In genomic region chr2:147045113-147045512, GRCh38 we compare ENCODE assay signal across 8 cellular contexts.
DNase-seq lines count a peak whose midpoint lies in the region; ATAC-seq and TF ChIP-seq lines count a peak whose summit lies in the region.

No MANE protein-coding gene starts in this region.

- TF ChIP-seq EP300 in neural cell (conservative IDR thresholded peaks at IDR 0.05; ENCODE audit: poor library complexity, severe bottlenecking) = no peak

- no peaks in the 10 kb centered on the region for H3K27me3 Mint-ChIP-seq in activated CD4-positive, alpha-beta T cell treated with anti-CD3 and anti-CD28 coated beads for 36 hours
- no peaks in the 10 kb centered on the region for H3K27me3 Mint-ChIP-seq in endodermal cell (ENCODE audit: insufficient read depth)

- TF ChIP-seq CTCF in MM.1S (IDR thresholded peaks at IDR 0.05; ENCODE audit: low read length) (peak; percentile 80), endodermal cell (conservative IDR thresholded peaks at IDR 0.05) (peak; percentile 92), neural cell (IDR thresholded peaks at IDR 0.05; ENCODE audit: poor library complexity, severe bottlenecking) (peak; percentile 58)

- H2AFZ ChIP-seq in MM.1S (ENCODE audit: low read length) (peak overlapping the region; percentile 66), neural cell (ENCODE audit: low read depth, low read length) (no peak overlapping the region)

- H3K79me2 ChIP-seq in MM.1S (ENCODE audit: low read length) (no peaks in the 10 kb centered on the region), neural cell (replicated peaks; ENCODE audit: insufficient read depth, low read length) (no peaks in the 10 kb centered on the region)

- H3F3A ChIP-seq in MM.1S (ENCODE audit: insufficient read depth, low read length) = no peaks in the 10 kb centered on the region
- no peaks in the 10 kb centered on the region for H3F3A ChIP-seq in neural cell (ENCODE audit: insufficient read depth, low read length, poor library complexity, severe bottlenecking)

- intact Hi-C loops in activated CD4-positive, alpha-beta T cell treated with anti-CD3 and anti-CD28 coated beads for 36 hours (cut with DNase I, micrococcal nuclease) = loop anchor here (1.0 kb wide), 2 partner anchors 287 to 866 kb away; no protein-coding TSS in a partner anchor

- peaks cover 6% of the 10 kb centered on the region for H3K4me1 Mint-ChIP-seq in activated CD4-positive, alpha-beta T cell treated with anti-CD3 and anti-CD28 coated beads for 36 hours
- peaks cover 9% of the 10 kb centered on the region for H3K4me1 Mint-ChIP-seq in endodermal cell

- H3K27me3 ChIP-seq in MM.1S (replicated peaks; ENCODE audit: insufficient read depth, low read length) (no peaks in the 10 kb centered on the region), endodermal cell (ENCODE audit: control insufficient read depth, insufficient read depth, low read length, poor library complexity, severe bottlenecking) (no peaks in the 10 kb centered on the region), neural cell (ENCODE audit: insufficient read depth, low read depth, low read length) (no peaks in the 10 kb centered on the region)

- no peaks in the 10 kb centered on the region for H3K9me2 ChIP-seq in MM.1S (replicated peaks; ENCODE audit: insufficient read depth, low read length)
- H3K9me2 ChIP-seq in neural cell (ENCODE audit: insufficient read depth, low read length) = no peaks in the 10 kb centered on the region

- H3K36me3 Mint-ChIP-seq in activated CD4-positive, alpha-beta T cell treated with anti-CD3 and anti-CD28 coated beads for 36 hours (ENCODE audit: low read depth) = no peaks in the 10 kb centered on the region
- no peaks in the 10 kb centered on the region for H3K36me3 Mint-ChIP-seq in endodermal cell (ENCODE audit: low read depth)

- TF ChIP-seq RAD21 in neural cell (conservative IDR thresholded peaks at IDR 0.05) = peak; percentile 66

- H3K4me2 ChIP-seq in MM.1S (ENCODE audit: low read depth, low read length) (no peak overlapping the region), neural cell (ENCODE audit: low read length) (no peak overlapping the region)

- H3K36me3 ChIP-seq in MM.1S (replicated peaks; ENCODE audit: insufficient read depth, low read length) (no peaks in the 10 kb centered on the region), endodermal cell (ENCODE audit: control insufficient read depth, insufficient read depth, low read length) (no peaks in the 10 kb centered on the region), neural cell (ENCODE audit: insufficient read depth, low read length) (no peaks in the 10 kb centered on the region)

- no peak overlapping the region for H3K4me3 Mint-ChIP-seq in activated CD4-positive, alpha-beta T cell treated with anti-CD3 and anti-CD28 coated beads for 36 hours
- H3K4me3 Mint-ChIP-seq in endodermal cell = no peak overlapping the region

- no peak overlapping the region for H3K27ac Mint-ChIP-seq in activated CD4-positive, alpha-beta T cell treated with anti-CD3 and anti-CD28 coated beads for 36 hours
- peak overlapping the region; percentile 73 for H3K27ac Mint-ChIP-seq in endodermal cell

- H3K9ac ChIP-seq in MM.1S (ENCODE audit: low read length) (no peak overlapping the region), endodermal cell (ENCODE audit: extremely low read depth, low read length, poor library complexity, severe bottlenecking) (no peak overlapping the region), neural cell (ENCODE audit: low read length) (no peak overlapping the region)

- H3K27ac ChIP-seq in MM.1S (ENCODE audit: low read length) (no peak overlapping the region), endodermal cell (ENCODE audit: low read depth, low read length) (no peak overlapping the region), neural cell (ENCODE audit: low read length) (no peak overlapping the region)

- H3K4me1 ChIP-seq in MM.1S (ENCODE audit: low read length) (no peaks in the 10 kb centered on the region), endodermal cell (ENCODE audit: control insufficient read depth, insufficient read depth, low read length) (no peaks in the 10 kb centered on the region)

- CTCF ChIA-PET in activated CD4-positive, alpha-beta T cell treated with anti-CD3 and anti-CD28 coated beads for 36 hours (lab: Charles Lee) = interaction anchor here (0.6 to 2.6 kb wide), 21 partner anchors 8 to 1130 kb away, joined by 3 to 41 read pairs (median 3); no protein-coding TSS in a partner anchor

- H3K4me3 ChIP-seq in MM.1S (ENCODE audit: low read length) (no peak overlapping the region), endodermal cell (ENCODE audit: low read length) (no peak overlapping the region), neural cell (ENCODE audit: low read length) (no peak overlapping the region)

- DNase-seq in COR-L47 (lab: John Stamatoyannopoulos, UW) (peak; percentile 48), MM.1S (peak; percentile 49), endodermal cell (peak; percentile 92), DMS79 (lab: John Stamatoyannopoulos, UW) (no peak)
- DNase-seq in activated CD4-positive, alpha-beta T cell treated with anti-CD3 and anti-CD28 coated beads for 36 hours = peak; percentile 68

- H3K9me3 Mint-ChIP-seq in activated CD4-positive, alpha-beta T cell treated with anti-CD3 and anti-CD28 coated beads for 36 hours (ENCODE audit: low read depth) = no peaks in the 10 kb centered on the region
- no peaks in the 10 kb centered on the region for H3K9me3 Mint-ChIP-seq in endodermal cell

- H4K20me1 ChIP-seq in MM.1S (ENCODE audit: insufficient read depth, low read length) (no peaks in the 10 kb centered on the region), neural cell (ENCODE audit: insufficient read depth) (no peaks in the 10 kb centered on the region)

- ATAC-seq in GM19324 (IDR thresholded peaks at IDR 0.05; ENCODE audit: low FRiP score, unreplicated experiment) = peak; percentile 47
- ATAC-seq in activated CD4-positive, alpha-beta T cell treated with anti-CD3 and anti-CD28 coated beads for 36 hours = peak; percentile 65
- no peak for ATAC-seq in HG03097 (IDR thresholded peaks at IDR 0.05; ENCODE audit: low FRiP score, unreplicated experiment)

- H3K9me3 ChIP-seq in MM.1S (replicated peaks; ENCODE audit: insufficient read depth, low read length) (no peaks in the 10 kb centered on the region), endodermal cell (ENCODE audit: control insufficient read depth, low read length) (no peaks in the 10 kb centered on the region), neural cell (ENCODE audit: low read length) (no peaks in the 10 kb centered on the region)

- WGBS in endodermal cell (ENCODE audit: insufficient coverage in 1 of 2, insufficient read length in 1 of 2), 2 experiments = 38 to 52% methylated on average over 2 of the region's 2 CpGs

- POLR2A ChIA-PET in activated CD4-positive, alpha-beta T cell treated with anti-CD3 and anti-CD28 coated beads for 36 hours (lab: Charles Lee) = no interaction called here

TF ChIP-seq in neural cell, 6 proteins besides CTCF, POLR2A, EP300 and RAD21:
- TF ChIP-seq MXI1 (conservative IDR thresholded peaks at IDR 0.05; ENCODE audit: poor library complexity, severe bottlenecking) = no peak
- peak; percentile 67 for TF ChIP-seq SMC3 (conservative IDR thresholded peaks at IDR 0.05; ENCODE audit: poor library complexity)
- TF ChIP-seq EZH2 (IDR thresholded peaks at IDR 0.05; ENCODE audit: borderline replicate concordance, insufficient read depth, low read length, poor library complexity, severe bottlenecking) = no peak
TF ChIP-seq in neural cell: peak in this region for 1.
